8 cellular contexts compared by ENCODE assay signal in the genomic region with DNA sequence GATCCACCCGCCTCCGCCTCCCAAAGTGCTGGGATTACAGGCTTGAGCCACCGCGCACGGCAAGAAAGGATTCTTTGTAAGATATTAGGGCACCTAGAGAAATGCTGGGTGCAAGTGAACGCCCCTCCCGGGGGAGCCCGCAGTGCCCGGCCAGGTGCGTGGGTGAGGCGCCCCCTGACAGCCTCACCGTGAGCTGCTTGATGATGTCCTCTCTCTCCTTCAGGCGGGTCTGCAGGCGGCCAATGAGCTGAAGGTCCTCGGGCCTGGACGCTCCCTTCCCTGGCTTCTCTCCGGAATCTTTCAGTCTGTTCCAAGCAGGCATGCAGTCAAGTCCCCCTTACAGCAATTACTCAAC. TPM values are rescaled to one million over a fixed set of nuclear protein-coding genes. Genes with fewer than 3 reads are reported as not detected.
DNase-seq lines count a peak whose midpoint lies in the region; ATAC-seq, FAIRE-seq and TF ChIP-seq lines count a peak whose summit lies in the region.

No MANE protein-coding gene starts in this region.

- peak overlapping the region; percentile 53 for H2AFZ ChIP-seq in IMR-90 (replicated peaks; ENCODE audit: low read length, poor library complexity)

- H2AK9ac ChIP-seq in IMR-90 (replicated peaks; ENCODE audit: low read depth, low read length, poor library complexity), result peak overlapping the region; percentile 38

- H3K4ac ChIP-seq in IMR-90 (ENCODE audit: low read depth, low read length), result no peak overlapping the region

- POLR2A ChIA-PET in IMR-90 (lab: Charles Lee; ENCODE audit: unreplicated experiment), result interaction anchor here (0.6 kb wide), 1 partner anchor 155 kb away, joined by 3 read pairs; no protein-coding TSS in a partner anchor
- POLR2A ChIA-PET in A673 (lab: Charles Lee; ENCODE audit: low non-redundant PET), result no interaction called here

- dilution Hi-C loops in IMR-90 (cut with HindIII; ENCODE audit: low sequenced_read_pairs, unreplicated experiment), result no loop called here

- H2AK5ac ChIP-seq in IMR-90 (ENCODE audit: low read depth, low read length), result no peak overlapping the region

- intact Hi-C loops in IMR-90 (cut with micrococcal nuclease) (loop anchor here (1.0 to 5.0 kb wide), 3 partner anchors 87 to 957 kb away; partner anchors contain the start of genes DCAF16 and NCAPG), left lung (cut with DNase I) (loop anchor here in 1 of 2 donors (5.0 kb wide), 1 partner anchor 89 kb away; no protein-coding TSS in a partner anchor), A673 (cut with micrococcal nuclease; ENCODE audit: unreplicated experiment) (loop anchor here (1.0 kb wide), 1 partner anchor 87 kb away; no protein-coding TSS in a partner anchor)

- no peak for FAIRE-seq in GM19239 (lab: Jason Lieb, UNC)

- ATAC-seq in GM18502 (IDR thresholded peaks at IDR 0.05; ENCODE audit: poor library complexity, unreplicated experiment), result peak; percentile 7
- ATAC-seq in GM21717 (IDR thresholded peaks at IDR 0.05; ENCODE audit: unreplicated experiment), result peak; percentile 16
- ATAC-seq in IMR-90 (ENCODE audit: low read depth), result peak; percentile 27
- ATAC-seq in left lung, result peak; percentile 14

- no peak overlapping the region for H2BK20ac ChIP-seq in IMR-90 (ENCODE audit: low read depth, low read length)

- BruUV-seq in IMR-90 (replicated peaks; lab: Mats Ljungman, UMichigan) (no TSS peak), A673 (replicated peaks; lab: Mats Ljungman, UMichigan) (no TSS peak)

- H3K79me1 ChIP-seq in IMR-90 (ENCODE audit: low read depth in 1 of 2, low read length in 2 of 2), result 0 out of 4 replicates have a peak, but pooled peaks cover 2 to 4% of the 10 kb centered on the region in 2 experiments

- no peak overlapping the region for H3K18ac ChIP-seq in IMR-90 (ENCODE audit: low read depth, low read length)

- H3K23ac ChIP-seq in IMR-90 (ENCODE audit: low read depth, low read length), result no peak overlapping the region

- no peak overlapping the region for H3K27ac ChIP-seq in IMR-90 (ENCODE audit: insufficient read depth, low read length)
- no peak overlapping the region for H3K27ac ChIP-seq in left lung
- no peak overlapping the region for H3K27ac ChIP-seq in A673 (ENCODE audit: low read depth, low read length, poor library complexity, severe bottlenecking)

- DNase-seq in IMR-90 (no peak), left lung (no peak), ecto neural progenitor cell (ENCODE audit: low spot score) (no peak), A673 (ENCODE audit: low spot score) (no peak), GM19239 (ENCODE audit: insufficient read length, low spot score) (no peak), H7 (no peak)

- no peak overlapping the region for H3K4me3 ChIP-seq in IMR-90 (ENCODE audit: insufficient read depth, low read depth, low read length)
- no peak overlapping the region for H3K4me3 ChIP-seq in left lung
- H3K4me3 ChIP-seq in A673 (ENCODE audit: low read depth, low read length, poor library complexity, severe bottlenecking), result no peak overlapping the region
- no peak overlapping the region for H3K4me3 ChIP-seq in H7 (ENCODE audit: insufficient read depth, low read depth, low read length)

- H3K4me1 ChIP-seq in IMR-90 (ENCODE audit: control insufficient read depth, insufficient read depth, low read length), result no peaks in the 10 kb centered on the region
- no peaks in the 10 kb centered on the region for H3K4me1 ChIP-seq in left lung
- no peaks in the 10 kb centered on the region for H3K4me1 ChIP-seq in A673 (ENCODE audit: insufficient read depth, low read length, poor library complexity, severe bottlenecking)

- no peak overlapping the region for H2BK15ac ChIP-seq in IMR-90 (ENCODE audit: low read depth, low read length)

- H3K9me3 ChIP-seq in IMR-90 (ENCODE audit: control insufficient read depth, insufficient read depth, low read length) (no peaks in the 10 kb centered on the region), left lung (no peaks in the 10 kb centered on the region), A673 (ENCODE audit: low read depth, low read length, poor library complexity, severe bottlenecking) (no peaks in the 10 kb centered on the region)

- no peak overlapping the region for H4K5ac ChIP-seq in IMR-90 (ENCODE audit: low read depth, low read length)

- no peak overlapping the region for H3K9ac ChIP-seq in IMR-90 (ENCODE audit: low read depth, low read length)

- TF ChIP-seq POLR2A in IMR-90 (IDR thresholded peaks at IDR 0.05; ENCODE audit: low read depth, low read length), result no peak

- TF ChIP-seq RAD21 in IMR-90 (IDR thresholded peaks at IDR 0.05; ENCODE audit: low read length), result no peak

- in situ Hi-C loops in IMR-90 (cut with MboI; ENCODE audit: low sequenced_read_pairs), result loop anchor here (25.0 kb wide), 1 partner anchor 951 kb away; no protein-coding TSS in a partner anchor

- H3K36me3 ChIP-seq in IMR-90 (ENCODE audit: control insufficient read depth, insufficient read depth, low read length), result peaks cover 24% of the 10 kb centered on the region
- peaks cover 0 to 65% of the 10 kb centered on the region in 2 donors for H3K36me3 ChIP-seq in left lung
- H3K36me3 ChIP-seq in A673 (ENCODE audit: insufficient read depth, low read length, poor library complexity, severe bottlenecking), result peaks cover 27% of the 10 kb centered on the region
- H3K36me3 ChIP-seq in H7 (replicated peaks; ENCODE audit: control insufficient read depth, insufficient read depth, low read length), result peaks cover 3% of the 10 kb centered on the region

- no peak overlapping the region for H3K4me2 ChIP-seq in IMR-90 (ENCODE audit: low read depth, low read length)

- H2BK5ac ChIP-seq in IMR-90 (ENCODE audit: low read depth, low read length, poor library complexity, severe bottlenecking), result no peak overlapping the region

- peaks cover 4% of the 10 kb centered on the region; the same call in 1 of the 2 replicates for H4K20me1 ChIP-seq in IMR-90 (ENCODE audit: insufficient read depth, low read length)

- 94% methylated on average over 10 of the region's 17 CpGs; no CpG with 5 or more reads in 1 of the 2 experiments for WGBS in IMR-90 (ENCODE audit: extremely low coverage in 2 of 2, insufficient read length in 1 of 2), 2 experiments

- H2BK120ac ChIP-seq in IMR-90 (ENCODE audit: low read depth, low read length), result no peak overlapping the region

- H4K8ac ChIP-seq in IMR-90 (ENCODE audit: low read depth in 2 of 2, low read length in 2 of 2), result no peak overlapping the region

- H3K9me1 ChIP-seq in IMR-90 (ENCODE audit: insufficient read depth, low read length), result no peaks in the 10 kb centered on the region

- no peak overlapping the region for H4K91ac ChIP-seq in IMR-90 (ENCODE audit: insufficient read depth, low read depth, low read length)

- TF ChIP-seq CTCF in IMR-90 (conservative IDR thresholded peaks at IDR 0.05; ENCODE audit: low read depth, low read length), result no peak
- no peak for TF ChIP-seq CTCF in left lung (IDR thresholded peaks at IDR 0.05)
- TF ChIP-seq CTCF in A673 (conservative IDR thresholded peaks at IDR 0.05; ENCODE audit: low read depth, low read length), result no peak

- no peaks in the 10 kb centered on the region for H3K27me3 ChIP-seq in IMR-90 (ENCODE audit: control insufficient read depth, insufficient read depth, low read length)
- H3K27me3 ChIP-seq in left lung, result no peaks in the 10 kb centered on the region
- no peaks in the 10 kb centered on the region for H3K27me3 ChIP-seq in A673 (replicated peaks; ENCODE audit: insufficient read depth, low read depth, low read length, poor library complexity)
- H3K27me3 ChIP-seq in H7 (ENCODE audit: control insufficient read depth, insufficient read depth, low read length), result no peaks in the 10 kb centered on the region

- H3K56ac ChIP-seq in IMR-90 (ENCODE audit: extremely low read depth, insufficient read depth, low read length), result no peak overlapping the region

- H3K14ac ChIP-seq in IMR-90 (replicated peaks; ENCODE audit: low read depth, low read length), result no peak overlapping the region

- CTCF ChIA-PET in IMR-90 (lab: Yijun Ruan, JAX) (interaction anchor here (0.6 to 2.3 kb wide), 3 partner anchors 44 to 1082 kb away, joined by 3 to 7 read pairs (median 4); no protein-coding TSS in a partner anchor), A673 (lab: Charles Lee) (interaction anchor here (0.6 kb wide), 1 partner anchor 21 kb away, joined by 3 read pairs; no protein-coding TSS in a partner anchor)

TF ChIP-seq in IMR-90, 13 proteins besides CTCF, POLR2A, EP300 and RAD21:
- TF ChIP-seq FOS (IDR thresholded peaks at IDR 0.05; ENCODE audit: low read depth, low read length) (no peak), SMC3 (IDR thresholded peaks at IDR 0.05; ENCODE audit: low read depth, low read length) (no peak), CHD1 (IDR thresholded peaks at IDR 0.05; ENCODE audit: low read depth, low read length) (no peak), BHLHE40 (IDR thresholded peaks at IDR 0.05; ENCODE audit: low read depth, low read length) (no peak), MAFK (IDR thresholded peaks at IDR 0.05; ENCODE audit: low read depth, low read length) (no peak), NFE2L2 (IDR thresholded peaks at IDR 0.05; ENCODE audit: low read depth, low read length) (no peak), CEBPB (IDR thresholded peaks at IDR 0.05; ENCODE audit: low read depth, low read length) (no peak), MXI1 (IDR thresholded peaks at IDR 0.05; ENCODE audit: borderline replicate concordance, low read depth, low read length) (no peak)
- TF ChIP-seq, protein P1, sequence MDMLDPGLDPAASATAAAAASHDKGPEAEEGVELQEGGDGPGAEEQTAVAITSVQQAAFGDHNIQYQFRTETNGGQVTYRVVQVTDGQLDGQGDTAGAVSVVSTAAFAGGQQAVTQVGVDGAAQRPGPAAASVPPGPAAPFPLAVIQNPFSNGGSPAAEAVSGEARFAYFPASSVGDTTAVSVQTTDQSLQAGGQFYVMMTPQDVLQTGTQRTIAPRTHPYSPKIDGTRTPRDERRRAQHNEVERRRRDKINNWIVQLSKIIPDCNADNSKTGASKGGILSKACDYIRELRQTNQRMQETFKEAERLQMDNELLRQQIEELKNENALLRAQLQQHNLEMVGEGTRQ (IDR thresholded peaks at IDR 0.05; ENCODE audit: low read depth, low read length), result no peak

RNA-seq across cellular contexts. Expression of gene MED28, which starts 21.9 kb away (rescaled TPM):
- 7.2 and 9.3 TPM in 2 replicates for total RNA-seq in IMR-90 (2012; rRNA removed)
- 8.8 and 9.0 TPM in 2 replicates for polyA plus RNA-seq in IMR-90 (2012; rRNA removed)
- 4.7 and 6.7 TPM in 2 replicates for polyA plus RNA-seq in IMR-90 (2012; cell fraction: cytosol; rRNA removed)
- polyA plus RNA-seq in IMR-90 (2012; cell fraction: nucleus; rRNA removed; ENCODE audit: low replicate concordance), result 6.3 and 15.8 TPM in 2 replicates
- total RNA-seq in left lung, result 10 to 100 TPM; 41.1 to 45.3 TPM
- 46.6 and 48.8 TPM in 2 replicates for total RNA-seq in A673 (2021)
- 14.1 and 25.0 TPM in 2 replicates for total RNA-seq in H7 (2014; rRNA removed; shearing (Covaris generic))

RNA-seq across cellular contexts. Expression of gene LAP3, which starts 59.3 kb away (rescaled TPM):
- total RNA-seq in IMR-90 (2012; rRNA removed), result 91.6 and 93.0 TPM in 2 replicates
- 52.7 and 57.9 TPM in 2 replicates for polyA plus RNA-seq in IMR-90 (2012; rRNA removed)
- 18.5 and 28.9 TPM in 2 replicates for polyA plus RNA-seq in IMR-90 (2012; cell fraction: cytosol; rRNA removed)
- polyA plus RNA-seq in IMR-90 (2012; cell fraction: nucleus; rRNA removed; ENCODE audit: low replicate concordance), result 7.1 and 26.9 TPM in 2 replicates
- total RNA-seq in left lung, result 100 to 1,000 TPM in 1 of 2 donors, 10 to 100 TPM in 1; 84.0 to 128 TPM
- total RNA-seq in A673 (2021), result 53.8 and 54.1 TPM in 2 replicates
- 68.2 and 77.4 TPM in 2 replicates for total RNA-seq in H7 (2014; rRNA removed; shearing (Covaris generic))
